In genomic region chr1:226403522-226404034, GRCh38 we compare ENCODE assay signal across 8 cellular contexts. TPM values are rescaled to one million over a fixed set of nuclear protein-coding genes. Genes with fewer than 3 reads are reported as not detected.
DNase-seq lines count a peak whose midpoint lies in the region; ATAC-seq and TF ChIP-seq lines count a peak whose summit lies in the region.

No MANE protein-coding gene starts in this region.

- peaks cover 2% of the 10 kb centered on the region for H3K27me3 Mint-ChIP-seq in CD4-positive, CD25-positive, alpha-beta regulatory T cell
- no peaks in the 10 kb centered on the region for H3K27me3 Mint-ChIP-seq in activated B cell treated with CpG ODN at 0.5 μM for 24 hours

- H3K4me3 ChIP-seq in CD4-positive, CD25-positive, alpha-beta regulatory T cell (ENCODE audit: low read depth, low read length): peak overlapping the region; percentile 32
- no peak overlapping the region for H3K4me3 ChIP-seq in H7 (ENCODE audit: insufficient read depth, low read depth, low read length)

- H3K27ac ChIP-seq in CD4-positive, CD25-positive, alpha-beta regulatory T cell (ENCODE audit: insufficient read depth, low read length, poor library complexity, severe bottlenecking): no peak overlapping the region

- CTCF ChIA-PET in activated B cell treated with CpG ODN at 0.5 μM for 24 hours (lab: Charles Lee): interaction anchor here (1.2 kb wide), 2 partner anchors 222 to 280 kb away, joined by 3 read pairs; no protein-coding TSS in a partner anchor

- TF ChIP-seq CTCF in activated B cell treated with CpG ODN at 0.5 μM for 24 hours (IDR thresholded peaks at IDR 0.05): no peak

- no peaks in the 10 kb centered on the region for H3K9me3 Mint-ChIP-seq in CD4-positive, CD25-positive, alpha-beta regulatory T cell
- no peaks in the 10 kb centered on the region for H3K9me3 Mint-ChIP-seq in activated B cell treated with CpG ODN at 0.5 μM for 24 hours

- peak overlapping the region in 2 of 3 donors; percentile 62 to 96 for H3K27ac Mint-ChIP-seq in CD4-positive, CD25-positive, alpha-beta regulatory T cell
- H3K27ac Mint-ChIP-seq in activated B cell treated with CpG ODN at 0.5 μM for 24 hours: peak overlapping the region; percentile 96

- peak overlapping the region; percentile 56 to 93 (median 72) for H3K4me3 Mint-ChIP-seq in CD4-positive, CD25-positive, alpha-beta regulatory T cell
- peak overlapping the region; percentile 98 for H3K4me3 Mint-ChIP-seq in activated B cell treated with CpG ODN at 0.5 μM for 24 hours

- H3K36me3 Mint-ChIP-seq in CD4-positive, CD25-positive, alpha-beta regulatory T cell: peaks cover 46% of the 10 kb centered on the region
- peaks cover 55% of the 10 kb centered on the region for H3K36me3 Mint-ChIP-seq in activated B cell treated with CpG ODN at 0.5 μM for 24 hours (ENCODE audit: low read depth)

- POLR2A ChIA-PET in activated B cell treated with CpG ODN at 0.5 μM for 24 hours (lab: Charles Lee): interaction anchor here (0.5 to 1.9 kb wide), 6 partner anchors 33 to 320 kb away, joined by 3 to 4 read pairs (median 3); no protein-coding TSS in a partner anchor

- ATAC-seq in CD4-positive, CD25-positive, alpha-beta regulatory T cell (ENCODE audit: low read depth in 2 of 2): no peak
- no peak for ATAC-seq in activated B cell treated with CpG ODN at 0.5 μM for 24 hours (ENCODE audit: low read depth)
- ATAC-seq in GM18909 (IDR thresholded peaks at IDR 0.05; ENCODE audit: poor library complexity, unreplicated experiment): no peak
- ATAC-seq in GM19035 (IDR thresholded peaks at IDR 0.05; ENCODE audit: unreplicated experiment): no peak

- H3K9me3 ChIP-seq in CD4-positive, CD25-positive, alpha-beta regulatory T cell (ENCODE audit: control insufficient read depth in 2 of 2, low read length in 2 of 2): no peaks in the 10 kb centered on the region

- peaks cover 23 to 83% (median 60%) of the 10 kb centered on the region in 4 donors for H3K4me1 Mint-ChIP-seq in CD4-positive, CD25-positive, alpha-beta regulatory T cell
- peaks cover 85% of the 10 kb centered on the region for H3K4me1 Mint-ChIP-seq in activated B cell treated with CpG ODN at 0.5 μM for 24 hours

- no peaks in the 10 kb centered on the region for H3K27me3 ChIP-seq in CD4-positive, CD25-positive, alpha-beta regulatory T cell (ENCODE audit: control insufficient read depth, insufficient read depth, low read length)
- H3K27me3 ChIP-seq in H7 (ENCODE audit: control insufficient read depth, insufficient read depth, low read length): no peaks in the 10 kb centered on the region

- intact Hi-C loops in activated B cell treated with CpG ODN at 0.5 μM for 24 hours (cut with micrococcal nuclease): no loop called here

- DNase-seq in CD4-positive, CD25-positive, alpha-beta regulatory T cell: no peak
- DNase-seq in H7 (peak; percentile 63), activated B cell treated with CpG ODN at 0.5 μM for 24 hours (no peak), islet precursor cell (peak; percentile 63), NOMO-1 (lab: John Stamatoyannopoulos, UW; ENCODE audit: unreplicated experiment in 2 of 2) (no peak), NCI-H1417 (lab: John Stamatoyannopoulos, UW) (no peak)

- peaks cover 43% of the 10 kb centered on the region for H3K36me3 ChIP-seq in CD4-positive, CD25-positive, alpha-beta regulatory T cell (ENCODE audit: control insufficient read depth, insufficient read depth, low read length)
- peaks cover 23% of the 10 kb centered on the region for H3K36me3 ChIP-seq in H7 (replicated peaks; ENCODE audit: control insufficient read depth, insufficient read depth, low read length)

- H3K4me1 ChIP-seq in CD4-positive, CD25-positive, alpha-beta regulatory T cell (ENCODE audit: control insufficient read depth, insufficient read depth, low read length, poor library complexity, severe bottlenecking): peaks cover 59% of the 10 kb centered on the region

RNA-seq across cellular contexts. Expression of gene PARP1, which starts 4.3 kb away (rescaled TPM):
- total RNA-seq in CD4-positive, CD25-positive, alpha-beta regulatory T cell: 104 TPM
- polyA plus RNA-seq in CD4-positive, CD25-positive, alpha-beta regulatory T cell: 100 to 1,000 TPM in 3 of 4 donors, 10 to 100 TPM in 1; 99.1 to 129 (median 110) TPM
- total RNA-seq in H7 (2014; rRNA removed; shearing (Covaris generic)): 425 and 483 TPM in 2 replicates
- 232 and 260 TPM in 2 replicates for total RNA-seq in activated B cell treated with CpG ODN at 0.5 μM for 24 hours

Comparison
In these comparisons a context has a peak if more than half of its experiments do, and no peak if none do; other contexts are left out.
1. DNase-seq: peak in H7 (single experiment) and islet precursor cell (single experiment); none in CD4-positive, CD25-positive, alpha-beta regulatory T cell (0 of 3), activated B cell treated with CpG ODN at 0.5 μM for 24 hours (single experiment), NOMO-1 (0 of 2) and NCI-H1417 (0 of 3).